ENCODE assay signal across 17 cellular contexts in genomic region chr17:51857052-51857593, GRCh38.
DNase-seq lines count a peak whose midpoint lies in the region; ATAC-seq, FAIRE-seq and TF ChIP-seq lines count a peak whose summit lies in the region.
"Had no signal": no experiment of that assay in that cellular context is flagged by ENCODE, and none has a peak within 500 bp of the region (broad histone marks: within the 10 kb centered on the region; RNA-seq: fewer than 3 reads in every experiment).

No MANE protein-coding gene starts in this region.

- H3K9ac ChIP-seq in HepG2 (ENCODE audit: insufficient read depth, low read depth, low read length) = no peak overlapping the region

- H3K27ac ChIP-seq in HepG2 (ENCODE audit: extremely low read length, insufficient read depth, low read length) (no peak overlapping the region), right lobe of liver (no peak overlapping the region)
- H3K27ac ChIP-seq: gastrocnemius medialis, right atrium auricular region had no signal

- H3K36me3 ChIP-seq in HepG2 (replicated peaks in 1 of 2; ENCODE audit: control insufficient read depth in 1 of 2, insufficient read depth in 2 of 2, low read length in 2 of 2) = no peaks in the 10 kb centered on the region
- no peaks in the 10 kb centered on the region for H3K36me3 ChIP-seq in right lobe of liver
- H3K36me3 ChIP-seq in MG63 = no peaks in the 10 kb centered on the region
- H3K36me3 ChIP-seq: gastrocnemius medialis, right atrium auricular region had no signal

- H3K79me2 ChIP-seq in HepG2 (ENCODE audit: insufficient read depth, low read length) = no peaks in the 10 kb centered on the region

- POLR2A ChIA-PET in HepG2 (lab: Yijun Ruan, JAX) = no interaction called here

- H3K4me3 ChIP-seq in HepG2 (replicated peaks in 1 of 3; ENCODE audit: insufficient read depth in 1 of 3, low read depth in 2 of 3, low read length in 3 of 3) (no peak overlapping the region), right lobe of liver (no peak overlapping the region), MG63 (no peak overlapping the region)
- H3K4me3 ChIP-seq: gastrocnemius medialis, right atrium auricular region had no signal

- no peaks in the 10 kb centered on the region for H3K4me1 Mint-ChIP-seq in HFFc6 (ENCODE audit: low read depth)
- H3K4me1 Mint-ChIP-seq: nephron progenitor cell had no signal

- CTCF ChIA-PET in HepG2 (lab: Yijun Ruan, JAX; ENCODE audit: low intra/inter-chr PET ratio, low total read pairs) = no interaction called here

- in situ Hi-C loops in HepG2 (cut with HindIII; ENCODE audit: extremely low pct_ligation_motif_present, low pct_unique_long_range_greater_than_20kb) = loop anchor here (25.0 kb wide), 2 partner anchors 255 to 470 kb away; no protein-coding TSS in a partner anchor

- intact Hi-C loops in HepG2 (cut with micrococcal nuclease; ENCODE audit: unreplicated experiment) (no loop called here), right lobe of liver (cut with DNase I) (no loop called here)

- TF ChIP-seq EP300 in HepG2 (IDR thresholded peaks at IDR 0.05; ENCODE audit: low read depth in 2 of 2, low read length in 2 of 2) (no peak), HepG2 (CRISPR knock-in tag; IDR thresholded peaks at IDR 0.05; ENCODE audit: borderline replicate concordance) (no peak)

- H4K20me1 ChIP-seq in HepG2 (ENCODE audit: insufficient read depth, low read length) = no peaks in the 10 kb centered on the region

- H3K4me3 Mint-ChIP-seq in HFFc6 = no peak overlapping the region
- H3K4me3 Mint-ChIP-seq: activated T-helper 1 cell treated with anti-CD3 and anti-CD28 coated beads, Interleukin-12 subunit alpha, Interleukin-12 subunit beta, Interleukin-2, Interleukin-4 antibody, amounts not matched to agents 30 ng/mL and 10 ng/mL and 1 ng/mL, durations not matched to agents 14 hours and 24 hours and 36 hours; nephron progenitor cell had no signal

- no peaks in the 10 kb centered on the region for H3K9me3 ChIP-seq in HepG2 (ENCODE audit: low read length)
- no peaks in the 10 kb centered on the region for H3K9me3 ChIP-seq in right lobe of liver
- no peaks in the 10 kb centered on the region for H3K9me3 ChIP-seq in MG63
- H3K9me3 ChIP-seq: gastrocnemius medialis, right atrium auricular region had no signal

- H3K27me3 Mint-ChIP-seq in HFFc6 (ENCODE audit: insufficient read depth) = no peaks in the 10 kb centered on the region; the same call in 1 of the 2 replicates

- TF ChIP-seq POLR2A in HepG2 (IDR thresholded peaks at IDR 0.05; ENCODE audit: insufficient read depth in 1 of 2, low read depth in 2 of 2, low read length in 2 of 2) = no peak
- no peak for TF ChIP-seq POLR2A in right lobe of liver (IDR thresholded peaks at IDR 0.05)

- WGBS in HepG2 (ENCODE audit: low lambda C conversion rate) = 14% methylated on average over 5 of the region's 5 CpGs
- 43% methylated on average over 5 of the region's 5 CpGs for WGBS in right lobe of liver (ENCODE audit: insufficient coverage, low coverage, low lambda C conversion rate, missing lambda C conversion rate)

- no peak overlapping the region for H3K27ac Mint-ChIP-seq in HFFc6
- H3K27ac Mint-ChIP-seq: activated T-helper 1 cell treated with anti-CD3 and anti-CD28 coated beads, Interleukin-12 subunit alpha, Interleukin-12 subunit beta, Interleukin-2, Interleukin-4 antibody, amounts not matched to agents 30 ng/mL and 10 ng/mL and 1 ng/mL, durations not matched to agents 14 hours and 24 hours and 36 hours; nephron progenitor cell had no signal

- no peak for TF ChIP-seq RAD21 in HepG2 (CRISPR knock-in tag; IDR thresholded peaks at IDR 0.05)

- TF ChIP-seq CTCF in HepG2 (CRISPR knock-in tag; IDR thresholded peaks at IDR 0.05) (no peak), right lobe of liver (IDR thresholded peaks at IDR 0.05) (no peak), HFFc6 (IDR thresholded peaks at IDR 0.05) (no peak)

- BruUV-seq in HepG2 (replicated peaks; lab: Mats Ljungman, UMichigan) = no TSS peak

- FAIRE-seq in HepG2 (lab: Jason Lieb, UNC) = no peak

- H3K4me1 ChIP-seq in HepG2 (ENCODE audit: insufficient read depth, low read length) (no peaks in the 10 kb centered on the region), right lobe of liver (no peaks in the 10 kb centered on the region)
- H3K4me1 ChIP-seq: gastrocnemius medialis, right atrium auricular region had no signal

- DNase-seq in HepG2 (ENCODE audit: low spot score) (no peak), right lobe of liver (no peak), NCI-H510A treated with DMSO at 0.1 percent for 48 hours (lab: John Stamatoyannopoulos, UW) (peak; percentile 79), cerebellar nuclear complex (lab: John Stamatoyannopoulos, UW) (peak; percentile 5 to 54), HFFc6 (no peak), GDM1 (lab: John Stamatoyannopoulos, UW) (no peak), MG63 (no peak)
- DNase-seq: activated CD4-positive, alpha-beta T cell treated with anti-CD3 and anti-CD28 coated beads, Interleukin-2, amount 50 U/mL, for 48 hours; gastrocnemius medialis; mammary epithelial cell; MV-4-11; nephron progenitor cell; SIG-M5; stimulated activated CD8-positive, alpha-beta memory T cell treated with anti-CD3 and anti-CD28 coated beads, Interleukin-4, amount 100 ng/mL, for 48 hours had no signal

- peaks cover 28% of the 10 kb centered on the region for H3K9me3 Mint-ChIP-seq in HFFc6
- H3K9me3 Mint-ChIP-seq: activated T-helper 1 cell treated with anti-CD3 and anti-CD28 coated beads, Interleukin-12 subunit alpha, Interleukin-12 subunit beta, Interleukin-2, Interleukin-4 antibody, amounts not matched to agents 30 ng/mL and 10 ng/mL and 1 ng/mL, durations not matched to agents 14 hours and 24 hours and 36 hours; nephron progenitor cell had no signal

- no peak overlapping the region for H2AFZ ChIP-seq in HepG2 (ENCODE audit: low read length)

- peak; percentile 73 for ATAC-seq in HepG2
- no peak for ATAC-seq in right lobe of liver
- ATAC-seq in HG03196 (IDR thresholded peaks at IDR 0.05; ENCODE audit: unreplicated experiment) = no peak
- ATAC-seq: gastrocnemius medialis had no signal

- no peak overlapping the region for H3K4me2 ChIP-seq in HepG2 (ENCODE audit: low read depth, low read length)

- H3K27me3 ChIP-seq in HepG2 (ENCODE audit: control insufficient read depth in 1 of 2, insufficient read depth in 2 of 2, low read length in 2 of 2) = no peaks in the 10 kb centered on the region
- H3K27me3 ChIP-seq in right lobe of liver = no peaks in the 10 kb centered on the region
- no peaks in the 10 kb centered on the region for H3K27me3 ChIP-seq in MG63
- H3K27me3 ChIP-seq: gastrocnemius medialis, right atrium auricular region had no signal

- H3K36me3 Mint-ChIP-seq in HFFc6 (ENCODE audit: low read depth) = no peaks in the 10 kb centered on the region

TF ChIP-seq in HepG2, 621 proteins besides CTCF, POLR2A, EP300 and RAD21 (continues in another document):
- TF ChIP-seq ZFP62 (CRISPR knock-in tag; IDR thresholded peaks at IDR 0.05) (no peak), CHD4 (IDR thresholded peaks at IDR 0.05; ENCODE audit: borderline replicate concordance, low read length) (no peak), THRA (CRISPR knock-in tag; IDR thresholded peaks at IDR 0.05; ENCODE audit: borderline replicate concordance) (no peak), ZNF550 (CRISPR knock-in tag; IDR thresholded peaks at IDR 0.05; ENCODE audit: borderline replicate concordance) (no peak), ZMAT5 (CRISPR knock-in tag; IDR thresholded peaks at IDR 0.05; ENCODE audit: borderline replicate concordance, low read depth) (no peak), ZNF629 (CRISPR knock-in tag; conservative IDR thresholded peaks at IDR 0.05) (no peak), SALL2 (CRISPR knock-in tag; IDR thresholded peaks at IDR 0.05) (no peak), NRL (CRISPR knock-in tag; IDR thresholded peaks at IDR 0.05; ENCODE audit: borderline replicate concordance) (no peak), TARDBP (CRISPR knock-in tag; IDR thresholded peaks at IDR 0.05) (no peak)
- TF ChIP-seq, protein P1, sequence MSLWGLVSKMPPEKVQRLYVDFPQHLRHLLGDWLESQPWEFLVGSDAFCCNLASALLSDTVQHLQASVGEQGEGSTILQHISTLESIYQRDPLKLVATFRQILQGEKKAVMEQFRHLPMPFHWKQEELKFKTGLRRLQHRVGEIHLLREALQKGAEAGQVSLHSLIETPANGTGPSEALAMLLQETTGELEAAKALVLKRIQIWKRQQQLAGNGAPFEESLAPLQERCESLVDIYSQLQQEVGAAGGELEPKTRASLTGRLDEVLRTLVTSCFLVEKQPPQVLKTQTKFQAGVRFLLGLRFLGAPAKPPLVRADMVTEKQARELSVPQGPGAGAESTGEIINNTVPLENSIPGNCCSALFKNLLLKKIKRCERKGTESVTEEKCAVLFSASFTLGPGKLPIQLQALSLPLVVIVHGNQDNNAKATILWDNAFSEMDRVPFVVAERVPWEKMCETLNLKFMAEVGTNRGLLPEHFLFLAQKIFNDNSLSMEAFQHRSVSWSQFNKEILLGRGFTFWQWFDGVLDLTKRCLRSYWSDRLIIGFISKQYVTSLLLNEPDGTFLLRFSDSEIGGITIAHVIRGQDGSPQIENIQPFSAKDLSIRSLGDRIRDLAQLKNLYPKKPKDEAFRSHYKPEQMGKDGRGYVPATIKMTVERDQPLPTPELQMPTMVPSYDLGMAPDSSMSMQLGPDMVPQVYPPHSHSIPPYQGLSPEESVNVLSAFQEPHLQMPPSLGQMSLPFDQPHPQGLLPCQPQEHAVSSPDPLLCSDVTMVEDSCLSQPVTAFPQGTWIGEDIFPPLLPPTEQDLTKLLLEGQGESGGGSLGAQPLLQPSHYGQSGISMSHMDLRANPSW (CRISPR knock-in tag; IDR thresholded peaks at IDR 0.05; ENCODE audit: borderline replicate concordance) = no peak

Comparison
In these comparisons a context has a peak if more than half of its experiments do, and no peak if none do; other contexts are left out.
1. DNase-seq: peak in NCI-H510A treated with DMSO at 0.1 percent for 48 hours (single experiment) and cerebellar nuclear complex (2 of 2); none in HepG2 (single experiment), right lobe of liver (0 of 3), HFFc6 (single experiment), GDM1 (single experiment) and MG63 (single experiment).